Comparison of ENCODE assay signal across 8 cellular contexts in the genomic region with DNA sequence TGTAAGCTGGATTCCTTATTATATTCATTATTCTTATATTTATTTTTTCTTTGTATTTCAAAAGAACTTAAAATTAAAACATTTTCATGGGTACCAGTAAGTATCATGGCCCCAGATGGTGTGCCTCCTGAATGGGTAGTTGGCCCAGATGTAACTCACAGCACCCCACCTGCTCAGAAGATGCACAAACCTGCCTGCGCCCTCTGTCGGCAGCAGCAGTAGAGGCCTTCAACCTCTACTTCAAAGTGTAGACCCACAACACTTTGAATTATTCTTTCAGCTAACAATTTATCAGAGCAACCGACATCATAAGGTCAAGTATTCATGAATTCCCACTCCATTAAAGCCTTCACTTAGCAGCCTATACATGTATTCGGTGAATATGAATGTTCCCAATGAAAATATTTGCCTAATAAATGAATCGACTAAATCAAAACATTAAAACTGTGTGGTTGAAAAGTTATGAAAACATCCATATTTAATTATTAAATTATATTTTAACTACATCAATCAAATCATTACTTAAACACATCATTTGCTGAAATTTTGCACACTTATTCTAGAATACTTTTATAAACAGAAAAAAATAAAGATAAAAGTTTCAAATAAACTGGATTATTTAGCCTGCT. TPM values are rescaled to one million over a fixed set of nuclear protein-coding genes. Genes with fewer than 3 reads are reported as not detected.
DNase-seq lines count a peak whose midpoint lies in the region; ATAC-seq, FAIRE-seq and TF ChIP-seq lines count a peak whose summit lies in the region.

No MANE protein-coding gene starts in this region.

- ATAC-seq in HG03066 (IDR thresholded peaks at IDR 0.05; ENCODE audit: low read depth, unreplicated experiment), result peak; percentile 52
- peak; percentile 90 for ATAC-seq in activated CD4-positive, alpha-beta T cell treated with anti-CD3 and anti-CD28 coated beads for 36 hours
- ATAC-seq in lung (ENCODE audit: insufficient read depth, low FRiP score), result no peak
- ATAC-seq in GM21360 (IDR thresholded peaks at IDR 0.05; ENCODE audit: unreplicated experiment), result no peak

- no peak overlapping the region for H3K27ac Mint-ChIP-seq in activated CD4-positive, alpha-beta T cell treated with anti-CD3 and anti-CD28 coated beads for 36 hours

- FAIRE-seq in colon (lab: Jason Lieb, UNC), result peak; percentile 21

- no peaks in the 10 kb centered on the region for H3K9me3 Mint-ChIP-seq in activated CD4-positive, alpha-beta T cell treated with anti-CD3 and anti-CD28 coated beads for 36 hours (ENCODE audit: low read depth)

- peak; percentile 39 for TF ChIP-seq CTCF in lung (IDR thresholded peaks at IDR 0.05; ENCODE audit: control extremely low read depth, extremely low read depth)

- no peaks in the 10 kb centered on the region for H3K9me3 ChIP-seq in lung (ENCODE audit: control insufficient read depth in 2 of 2, insufficient read depth in 1 of 2, low read length in 1 of 2)

- POLR2A ChIA-PET in activated CD4-positive, alpha-beta T cell treated with anti-CD3 and anti-CD28 coated beads for 36 hours (lab: Charles Lee), result interaction anchor here (1.1 kb wide), 1 partner anchor 82 kb away, joined by 5 read pairs; a partner anchor contains a TSS

- intact Hi-C loops in activated CD4-positive, alpha-beta T cell treated with anti-CD3 and anti-CD28 coated beads for 36 hours (cut with DNase I, micrococcal nuclease), result loop anchor here in 1 of 2 experiments (2.0 kb wide), 2 partner anchors 226 to 846 kb away; a partner anchor contains a TSS

- WGBS in lung, 2 donors, result 24 to 29% methylated on average over 5 of the region's 5 CpGs

- H3K27ac ChIP-seq in lung (ENCODE audit: low read depth in 1 of 2, low read length in 1 of 2), result no peak overlapping the region

- DNase-seq in GM04504 (ENCODE audit: low read depth), result peak; percentile 35
- peak; percentile 62 for DNase-seq in NCI-H226
- DNase-seq in activated CD4-positive, alpha-beta T cell treated with anti-CD3 and anti-CD28 coated beads for 36 hours, result peak; percentile 88
- DNase-seq in lung (ENCODE audit: low spot score), result peak; percentile 79
- peak; percentile 59 for DNase-seq in stimulated activated CD8-positive, alpha-beta memory T cell treated with anti-CD3 and anti-CD28 coated beads, Interleukin-2, amount 100 ng/mL, for 48 hours (ENCODE audit: low read depth in 2 of 2)

- no peaks in the 10 kb centered on the region for H3K4me1 Mint-ChIP-seq in activated CD4-positive, alpha-beta T cell treated with anti-CD3 and anti-CD28 coated beads for 36 hours

- no peak overlapping the region for H3K4me3 ChIP-seq in lung

- H3K36me3 Mint-ChIP-seq in activated CD4-positive, alpha-beta T cell treated with anti-CD3 and anti-CD28 coated beads for 36 hours (ENCODE audit: low read depth), result no peaks in the 10 kb centered on the region

- H3K27me3 ChIP-seq in lung (ENCODE audit: control insufficient read depth, insufficient read depth), result no peaks in the 10 kb centered on the region

- H3K27me3 Mint-ChIP-seq in activated CD4-positive, alpha-beta T cell treated with anti-CD3 and anti-CD28 coated beads for 36 hours, result peaks cover 11% of the 10 kb centered on the region

- no peaks in the 10 kb centered on the region for H3K4me1 ChIP-seq in lung (ENCODE audit: control insufficient read depth in 2 of 2, insufficient read depth in 2 of 2, low read length in 2 of 2)

- CTCF ChIA-PET in activated CD4-positive, alpha-beta T cell treated with anti-CD3 and anti-CD28 coated beads for 36 hours (lab: Charles Lee), result interaction anchor here (0.6 to 10.6 kb wide), 50 partner anchors 7 to 1671 kb away, joined by 3 to 237 read pairs (median 5); a partner anchor contains a TSS

- no peak overlapping the region for H3K4me3 Mint-ChIP-seq in activated CD4-positive, alpha-beta T cell treated with anti-CD3 and anti-CD28 coated beads for 36 hours

- H3K36me3 ChIP-seq in lung (ENCODE audit: control insufficient read depth in 2 of 2, insufficient read depth in 2 of 2, low read length in 2 of 2), result no peaks in the 10 kb centered on the region

RNA-seq across cellular contexts. Expression of a gene that starts 25.4 kb away (rescaled TPM):
- total RNA-seq in activated CD4-positive, alpha-beta T cell treated with anti-CD3 and anti-CD28 coated beads for 36 hours, result 1 to 10 TPM; 4.3 to 4.7 TPM
- 1 to 10 TPM; 7.5 to 9.1 TPM for total RNA-seq in lung
- 1 to 10 TPM; 3.7 to 3.9 TPM for polyA plus RNA-seq in lung

RNA-seq across cellular contexts. Expression of a gene that starts 52.4 kb away (rescaled TPM):
- total RNA-seq in activated CD4-positive, alpha-beta T cell treated with anti-CD3 and anti-CD28 coated beads for 36 hours, result not detected
- total RNA-seq in lung, result under 1 TPM; 0.43 to 0.74 TPM
- under 1 TPM; 0.37 to 0.38 TPM for polyA plus RNA-seq in lung

Comparison
In these comparisons a context has a peak if more than half of its experiments do, and no peak if none do; other contexts are left out.
1. DNase-seq: peak in every context shown above with its lines; median percentile 88 in activated CD4-positive, alpha-beta T cell treated with anti-CD3 and anti-CD28 coated beads for 36 hours; 79 in lung; 62 in NCI-H226; 59 in stimulated activated CD8-positive, alpha-beta memory T cell treated with anti-CD3 and anti-CD28 coated beads, Interleukin-2, amount 100 ng/mL, for 48 hours; 35 in GM04504.
2. ATAC-seq: peak in HG03066 (single experiment) and activated CD4-positive, alpha-beta T cell treated with anti-CD3 and anti-CD28 coated beads for 36 hours (single experiment); none in lung (single experiment) and GM21360 (single experiment).